Comparison of ENCODE assay signal across 1 cellular context in genomic region chr15:89127054-89127702, GRCh38.
TF ChIP-seq lines count a peak whose summit lies in the region.

No MANE protein-coding gene starts in this region.

TF ChIP-seq in H1, 55 proteins besides CTCF, POLR2A, EP300 and RAD21:
- TF ChIP-seq MAX (IDR thresholded peaks at IDR 0.05) (no peak), ATF3 (IDR thresholded peaks at IDR 0.05; ENCODE audit: insufficient read depth, low read depth, low read length) (no peak), KDM4A (IDR thresholded peaks at IDR 0.05; ENCODE audit: low read depth, low read length, severe bottlenecking) (no peak), MAFK (IDR thresholded peaks at IDR 0.05; ENCODE audit: low read depth, low read length) (no peak), SAP30 (IDR thresholded peaks at IDR 0.05; ENCODE audit: insufficient read depth, insufficient replicate concordance, low read length) (no peak), BRCA1 (IDR thresholded peaks at IDR 0.05; ENCODE audit: low read depth, low read length) (no peak), RXRA (IDR thresholded peaks at IDR 0.05; ENCODE audit: insufficient read depth, low read depth, low read length) (no peak), GTF2F1 (IDR thresholded peaks at IDR 0.05; ENCODE audit: borderline replicate concordance, low read depth, low read length) (no peak), PHF8 (conservative IDR thresholded peaks at IDR 0.05; ENCODE audit: low read depth, low read length) (no peak), KDM5A (IDR thresholded peaks at IDR 0.05; ENCODE audit: low read length) (no peak), HDAC6 (IDR thresholded peaks at IDR 0.05; ENCODE audit: low read depth, low read length) (no peak), ASH2L (IDR thresholded peaks at IDR 0.05; ENCODE audit: low read length) (no peak), TCF12 (IDR thresholded peaks at IDR 0.05; ENCODE audit: low read depth, low read length) (no peak), CBX8 (IDR thresholded peaks at IDR 0.05; ENCODE audit: borderline replicate concordance, low read depth, low read length) (no peak)
